Comparison of ENCODE assay signal across 2 cellular contexts in the genomic region with DNA sequence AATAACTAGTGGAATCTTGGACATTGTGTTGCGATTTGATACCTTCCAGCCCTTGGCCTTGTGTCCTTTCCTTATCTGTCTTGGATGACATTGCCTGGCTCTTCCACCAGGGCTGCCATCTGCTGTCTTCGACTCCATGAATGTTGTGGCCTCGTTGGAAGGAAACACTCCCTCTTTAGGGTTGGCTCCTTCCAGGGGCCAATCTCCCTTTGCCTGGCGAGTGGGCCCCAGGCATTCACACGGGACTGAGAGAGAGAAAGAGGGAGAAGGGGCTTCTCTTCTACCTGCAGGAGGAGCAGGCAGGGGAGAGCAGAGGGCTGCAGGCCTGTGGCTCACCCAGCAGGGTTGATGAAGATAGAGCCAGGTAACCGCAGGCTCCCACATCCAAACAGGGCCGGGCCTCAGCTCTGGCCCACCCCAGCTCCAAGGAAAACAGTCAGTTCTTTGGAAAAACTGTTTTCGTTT.
TF ChIP-seq lines count a peak whose summit lies in the region.

No MANE protein-coding gene starts in this region.

TF ChIP-seq in H1, 55 proteins besides CTCF, POLR2A, EP300 and RAD21:
- TF ChIP-seq RXRA (IDR thresholded peaks at IDR 0.05; ENCODE audit: insufficient read depth, low read depth, low read length) (no peak), TCF12 (IDR thresholded peaks at IDR 0.05; ENCODE audit: low read depth, low read length) (no peak), POLR2AphosphoS5 (IDR thresholded peaks at IDR 0.05; ENCODE audit: low read depth, low read length) (no peak), JUND (IDR thresholded peaks at IDR 0.05; ENCODE audit: low read length) (no peak), SIN3A (conservative IDR thresholded peaks at IDR 0.05 in 1 of 2, IDR thresholded peaks at IDR 0.05 in 1 of 2; ENCODE audit: low read depth in 1 of 2, low read length in 2 of 2) (no peak), CREB1 (IDR thresholded peaks at IDR 0.05) (no peak), CTBP2 (IDR thresholded peaks at IDR 0.05; ENCODE audit: borderline replicate concordance, insufficient read depth, insufficient read length, low read length) (no peak), TAF1 (IDR thresholded peaks at IDR 0.05; ENCODE audit: low read depth, low read length) (no peak), SRF (IDR thresholded peaks at IDR 0.05; ENCODE audit: low read depth, low read length) (no peak), NANOG (IDR thresholded peaks at IDR 0.05; ENCODE audit: insufficient read depth, low read depth, low read length, poor library complexity, severe bottlenecking) (no peak), BCL11A (IDR thresholded peaks at IDR 0.05; ENCODE audit: low read depth in 2 of 2, low read length in 2 of 2) (no peak)
- TF ChIP-seq, protein P1, sequence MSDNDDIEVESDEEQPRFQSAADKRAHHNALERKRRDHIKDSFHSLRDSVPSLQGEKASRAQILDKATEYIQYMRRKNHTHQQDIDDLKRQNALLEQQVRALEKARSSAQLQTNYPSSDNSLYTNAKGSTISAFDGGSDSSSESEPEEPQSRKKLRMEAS (IDR thresholded peaks at IDR 0.05): no peak
TF ChIP-seq in H1: peak in this region for 0.

TF ChIP-seq in liver, 16 proteins besides CTCF, POLR2A, EP300 and RAD21:
- TF ChIP-seq JUND (IDR thresholded peaks at IDR 0.05) (no peak), NR2F2 (IDR thresholded peaks at IDR 0.05) (peak; percentile 84), HNF4G (IDR thresholded peaks at IDR 0.05) (no peak)
TF ChIP-seq in liver: peak in this region for 1.
